12 cellular contexts compared by ENCODE assay signal in genomic region chr14:73242274-73242960, GRCh38. TPM values are rescaled to one million over a fixed set of nuclear protein-coding genes. Genes with fewer than 3 reads are reported as not detected.
A peak's percentile ranks its signal among the peaks of the same experiment; 100 is the strongest.
DNase-seq lines count a peak whose midpoint lies in the region; ATAC-seq and TF ChIP-seq lines count a peak whose summit lies in the region.
"Had no signal": no experiment of that assay in that cellular context is flagged by ENCODE, and none has a peak within 500 bp of the region (broad histone marks: within the 10 kb centered on the region; RNA-seq: fewer than 3 reads in every experiment).

No MANE protein-coding gene starts in this region.

- H2BK15ac ChIP-seq in neuronal stem cell (ENCODE audit: low read length), result no peak overlapping the region

- H3K4me3 Mint-ChIP-seq in central memory CD8-positive, alpha-beta T cell, result peak overlapping the region; percentile 10

- H2BK12ac ChIP-seq in neuronal stem cell (ENCODE audit: low read length), result no peak overlapping the region

- peaks cover 69% of the 10 kb centered on the region for H3K27me3 Mint-ChIP-seq in central memory CD8-positive, alpha-beta T cell

- no peak overlapping the region for H3K18ac ChIP-seq in neuronal stem cell (ENCODE audit: low read length)

- no peak overlapping the region for H3K27ac Mint-ChIP-seq in central memory CD8-positive, alpha-beta T cell (ENCODE audit: low read depth)

- no peaks in the 10 kb centered on the region for H3K36me3 ChIP-seq in BLaER1 treated with 17β-estradiol and CSF1 and Interleukin-3, amounts not matched to agents 10 nM and 100 nM
- H3K36me3 ChIP-seq in neuronal stem cell (replicated peaks in 1 of 2; ENCODE audit: control insufficient read depth in 2 of 2, insufficient read depth in 2 of 2, low read length in 2 of 2) (peaks cover 0 to 8% of the 10 kb centered on the region in 2 donors), smooth muscle cell (ENCODE audit: low read depth) (no peaks in the 10 kb centered on the region)
- H3K36me3 ChIP-seq: cardiac muscle cell had no signal

- ATAC-seq in central memory CD8-positive, alpha-beta T cell (replicated peaks; ENCODE audit: extremely low read depth, poor library complexity, severe bottlenecking), result no peak
- no peak for ATAC-seq in HG03432 (IDR thresholded peaks at IDR 0.05; ENCODE audit: unreplicated experiment)

- peaks cover 92 to 100% (median 98%) of the 10 kb centered on the region in 10 experiments for H3K4me1 ChIP-seq in BLaER1 treated with 17β-estradiol and CSF1 and Interleukin-3, amounts not matched to agents 10 nM and 100 nM
- H3K4me1 ChIP-seq in neuronal stem cell (ENCODE audit: control insufficient read depth in 2 of 2, insufficient read depth in 1 of 2, low read depth in 1 of 2, low read length in 2 of 2), result peaks cover 10 to 20% of the 10 kb centered on the region in 2 donors
- peaks cover 26% of the 10 kb centered on the region for H3K4me1 ChIP-seq in smooth muscle cell (ENCODE audit: low read depth)

- peaks cover 23% of the 10 kb centered on the region for H3K4me1 Mint-ChIP-seq in central memory CD8-positive, alpha-beta T cell

- H2AFZ ChIP-seq in neuronal stem cell (ENCODE audit: low read length), result peak overlapping the region; percentile 61
- no peak overlapping the region for H2AFZ ChIP-seq in smooth muscle cell (ENCODE audit: low read depth)

- H3K9me3 Mint-ChIP-seq in central memory CD8-positive, alpha-beta T cell, result no peaks in the 10 kb centered on the region

- H3K23ac ChIP-seq in neuronal stem cell (ENCODE audit: low read depth, low read length, poor library complexity), result no peak overlapping the region

- TF ChIP-seq CTCF in smooth muscle cell (IDR thresholded peaks at IDR 0.05; ENCODE audit: borderline replicate concordance, insufficient read depth, poor library complexity, severe bottlenecking), result no peak

- H3K36me3 Mint-ChIP-seq in central memory CD8-positive, alpha-beta T cell (ENCODE audit: insufficient read depth), result peaks cover 2% of the 10 kb centered on the region

- no peak overlapping the region for H3K4ac ChIP-seq in neuronal stem cell (ENCODE audit: low read length)

- no peaks in the 10 kb centered on the region for H3F3A ChIP-seq in smooth muscle cell (ENCODE audit: low read depth)

- H3K4me3 ChIP-seq in BLaER1 treated with 17β-estradiol and CSF1 and Interleukin-3, amounts not matched to agents 10 nM and 100 nM, result peak overlapping the region in 2 of 10 experiments; percentile 6 to 30; a peak in 3 of 20 replicates
- H3K4me3 ChIP-seq in neuronal stem cell (ENCODE audit: low read length in 2 of 2) (no peak overlapping the region), smooth muscle cell (no peak overlapping the region)
- H3K4me3 ChIP-seq: cardiac muscle cell, SK-N-MC had no signal

- peak overlapping the region in 5 of 11 experiments; percentile 6 to 20 (median 17); a peak in 5 of 22 replicates for H3K27ac ChIP-seq in BLaER1 treated with 17β-estradiol and CSF1 and Interleukin-3, amounts not matched to agents 10 nM and 100 nM
- no peak overlapping the region for H3K27ac ChIP-seq in neuronal stem cell (replicated peaks; ENCODE audit: low read length)
- no peak overlapping the region for H3K27ac ChIP-seq in smooth muscle cell (ENCODE audit: low read depth)
- H3K27ac ChIP-seq: cardiac muscle cell, SK-N-MC had no signal

- DNase-seq in HK-2 (ENCODE audit: unreplicated experiment) (peak; percentile 51), neuronal stem cell (ENCODE audit: low spot score) (no peak), smooth muscle cell (lab: John Stamatoyannopoulos, UW; ENCODE audit: unreplicated experiment) (no peak), NCI-H1930 (lab: John Stamatoyannopoulos, UW) (no peak), NK-92 (lab: John Stamatoyannopoulos, UW; ENCODE audit: unreplicated experiment) (no peak)
- no peak for DNase-seq in central memory CD8-positive, alpha-beta T cell (ENCODE audit: low spot score in 2 of 2)
- DNase-seq: DMS79 treated with DMSO at 0.1 percent for 48 hours, NCI-H2171 treated with DMSO at 0.1 percent for 48 hours had no signal

- no peak overlapping the region for H3K14ac ChIP-seq in neuronal stem cell (ENCODE audit: low read length)

- WGBS in neuronal stem cell (ENCODE audit: extremely low coverage in 2 of 2, insufficient read length in 2 of 2, insufficient replicate concordance in 1 of 2), 2 donors, result no CpG with 5 or more reads among the region's 8 CpGs
- 77% methylated on average over 8 of the region's 8 CpGs for whole genome bisulfite sequencing in smooth muscle cell (ENCODE audit: low lambda C conversion rate)

- peaks cover 0 to 50% (median 27%) of the 10 kb centered on the region in 11 experiments; a peak in 18 of 22 replicates for H4K20me1 ChIP-seq in BLaER1 treated with 17β-estradiol and CSF1 and Interleukin-3, amounts not matched to agents 10 nM and 100 nM
- no peaks in the 10 kb centered on the region for H4K20me1 ChIP-seq in smooth muscle cell (ENCODE audit: low read depth)

- peak overlapping the region; percentile 73 to 98 (median 92) for H3K4me2 ChIP-seq in BLaER1 treated with 17β-estradiol and CSF1 and Interleukin-3, amounts not matched to agents 10 nM and 100 nM
- H3K4me2 ChIP-seq in neuronal stem cell (ENCODE audit: insufficient read depth, low read length, poor library complexity, severe bottlenecking) (no peak overlapping the region), smooth muscle cell (no peak overlapping the region)

- no peak overlapping the region for H2BK120ac ChIP-seq in neuronal stem cell (ENCODE audit: low read depth, low read length)

- H4K8ac ChIP-seq in neuronal stem cell (ENCODE audit: low read depth, low read length), result no peak overlapping the region

- no peak overlapping the region for H2AK5ac ChIP-seq in neuronal stem cell (ENCODE audit: low read depth, low read length)

- H3K27me3 ChIP-seq in BLaER1 treated with 17β-estradiol and CSF1 and Interleukin-3, amounts not matched to agents 10 nM and 100 nM, result peaks cover 49 to 98% (median 91%) of the 10 kb centered on the region in 11 experiments
- H3K27me3 ChIP-seq in neuronal stem cell (ENCODE audit: control insufficient read depth in 3 of 3, insufficient read depth in 3 of 3, low read depth in 1 of 3, low read length in 3 of 3) (peaks cover 0 to 50% (median 7%) of the 10 kb centered on the region in 3 experiments), smooth muscle cell (ENCODE audit: low read depth) (peaks cover 39% of the 10 kb centered on the region)

- H3K79me1 ChIP-seq in neuronal stem cell (ENCODE audit: low read depth, low read length), result peaks cover 9% of the 10 kb centered on the region

- no peak overlapping the region for H4K91ac ChIP-seq in neuronal stem cell (ENCODE audit: low read depth, low read length, poor library complexity)

- H3K9ac ChIP-seq in BLaER1 treated with 17β-estradiol and CSF1 and Interleukin-3, amounts not matched to agents 10 nM and 100 nM, result peak overlapping the region in 5 of 11 experiments; percentile 11 to 50 (median 18); a peak in 6 of 22 replicates
- H3K9ac ChIP-seq in neuronal stem cell (ENCODE audit: low read depth, low read length, poor library complexity), result no peak overlapping the region
- H3K9ac ChIP-seq in smooth muscle cell (ENCODE audit: low read depth), result no peak overlapping the region

- no peaks in the 10 kb centered on the region for H3K79me2 ChIP-seq in smooth muscle cell (ENCODE audit: low read depth)

- H3K9me3 ChIP-seq in BLaER1 treated with 17β-estradiol and CSF1 and Interleukin-3, amounts not matched to agents 10 nM and 100 nM (replicated peaks in 1 of 11), result no peaks in the 10 kb centered on the region
- no peaks in the 10 kb centered on the region for H3K9me3 ChIP-seq in neuronal stem cell (replicated peaks in 1 of 2; ENCODE audit: control insufficient read depth in 2 of 2, insufficient read depth in 1 of 2, low read depth in 1 of 2, low read length in 2 of 2)
- H3K9me3 ChIP-seq in smooth muscle cell (replicated peaks; ENCODE audit: low read depth), result no peaks in the 10 kb centered on the region

- no peak overlapping the region for H2BK5ac ChIP-seq in neuronal stem cell (ENCODE audit: low read length)

RNA-seq across cellular contexts. Expression of gene PAPLN, which starts 5.1 kb away (rescaled TPM):
- 15.1 TPM for polyA plus RNA-seq in neuronal stem cell (2013, experiment 1 of 2)
- polyA plus RNA-seq in neuronal stem cell (2013, experiment 2 of 2), result 15.7 TPM
- 1.5 and 4.3 TPM in 2 replicates for total RNA-seq in smooth muscle cell
- polyA plus RNA-seq in smooth muscle cell, result 3.3 and 4.3 TPM in 2 replicates

Comparison
In these comparisons a context has a peak if more than half of its experiments do, and no peak if none do; other contexts are left out.
1. H3K4me2 ChIP-seq: peak in BLaER1 treated with 17β-estradiol and CSF1 and Interleukin-3, amounts not matched to agents 10 nM and 100 nM (11 of 11); none in neuronal stem cell (single experiment) and smooth muscle cell (single experiment).